Comparison of ENCODE assay signal across 1 cellular context in the genomic region with DNA sequence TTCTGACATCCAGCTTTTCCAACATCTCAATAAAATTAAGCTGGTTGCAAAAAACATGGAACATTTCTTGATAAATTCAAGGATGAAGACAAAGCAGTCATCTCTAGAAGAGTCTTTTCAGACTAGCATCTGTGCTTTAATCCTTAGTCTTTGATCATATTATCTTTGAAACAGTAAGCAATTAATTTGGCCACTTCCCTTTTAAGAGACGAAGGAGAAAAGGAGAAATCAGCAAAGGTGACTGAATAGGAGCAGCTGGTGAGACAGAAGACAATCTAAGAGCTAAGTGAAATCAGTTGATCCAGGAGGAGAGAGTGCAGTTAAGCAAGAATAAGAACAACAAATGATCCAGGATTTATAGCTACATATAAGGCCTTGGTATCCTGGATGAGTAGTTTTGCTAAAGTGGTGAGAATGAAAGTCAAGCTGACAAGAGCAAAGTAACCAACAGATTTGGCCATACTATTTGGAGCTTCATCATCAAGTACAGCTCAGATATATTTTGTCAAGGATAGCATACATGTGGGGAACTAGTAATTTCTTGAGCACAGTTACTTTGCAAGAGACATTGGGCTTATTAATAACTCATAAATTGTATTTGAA.
TF ChIP-seq lines count a peak whose summit lies in the region.

No MANE protein-coding gene starts in this region.

TF ChIP-seq in H1, 55 proteins besides CTCF, POLR2A, EP300 and RAD21:
- TF ChIP-seq NRF1 (IDR thresholded peaks at IDR 0.05; ENCODE audit: low read depth, low read length) (no peak), RXRA (IDR thresholded peaks at IDR 0.05; ENCODE audit: insufficient read depth, low read depth, low read length) (no peak), RNF2 (IDR thresholded peaks at IDR 0.05; ENCODE audit: borderline replicate concordance, low read depth, low read length, missing control alignments, poor library complexity, severe bottlenecking) (no peak), JUND (IDR thresholded peaks at IDR 0.05; ENCODE audit: low read length) (no peak), CEBPB (IDR thresholded peaks at IDR 0.05; ENCODE audit: low read depth, low read length) (no peak), SP1 (IDR thresholded peaks at IDR 0.05; ENCODE audit: low read depth, low read length) (no peak), PHF8 (conservative IDR thresholded peaks at IDR 0.05; ENCODE audit: low read depth, low read length) (no peak), CHD2 (IDR thresholded peaks at IDR 0.05; ENCODE audit: low read length) (no peak), KDM5A (IDR thresholded peaks at IDR 0.05; ENCODE audit: low read length) (no peak), EGR1 (IDR thresholded peaks at IDR 0.05; ENCODE audit: borderline replicate concordance, low read depth, low read length) (no peak), SUZ12 (IDR thresholded peaks at IDR 0.05; ENCODE audit: low read length) (no peak), CTBP2 (IDR thresholded peaks at IDR 0.05; ENCODE audit: borderline replicate concordance, insufficient read depth, insufficient read length, low read length) (no peak), TAF7 (optimal IDR thresholded peaks at IDR 0.05; ENCODE audit: borderline replicate concordance, low read depth, low read length) (no peak), CHD1 (IDR thresholded peaks at IDR 0.05; ENCODE audit: low read depth, low read length) (no peak)
